Comparison of ENCODE assay signal across 10 cellular contexts in genomic region chr10:14578060-14578952, GRCh38.
DNase-seq lines count a peak whose midpoint lies in the region; FAIRE-seq and TF ChIP-seq lines count a peak whose summit lies in the region.
"Had no signal": no experiment of that assay in that cellular context is flagged by ENCODE, and none has a peak within 500 bp of the region (broad histone marks: within the 10 kb centered on the region; RNA-seq: fewer than 3 reads in every experiment).

No MANE protein-coding gene starts in this region.

- peak overlapping the region; percentile 60 for H3K4me2 ChIP-seq in astrocyte (ENCODE audit: low read length)

- H3K36me3 ChIP-seq in MG63 (peaks cover 3% of the 10 kb centered on the region), astrocyte (ENCODE audit: insufficient read depth, low read length) (no peaks in the 10 kb centered on the region)

- H3K4me3 ChIP-seq in MG63 (no peak overlapping the region), astrocyte (ENCODE audit: insufficient read depth, low read depth, low read length) (peak overlapping the region; percentile 17)
- H3K4me3 ChIP-seq: testis had no signal

- peaks cover 3% of the 10 kb centered on the region for H3K4me1 Mint-ChIP-seq in astrocyte (ENCODE audit: low read depth, unreplicated experiment)

- H3K9ac ChIP-seq in astrocyte (ENCODE audit: low read length): peak overlapping the region; percentile 45

- H3K9me3 ChIP-seq in MG63 (no peaks in the 10 kb centered on the region), astrocyte (ENCODE audit: insufficient read depth, low read depth, low read length) (no peaks in the 10 kb centered on the region)
- H3K9me3 ChIP-seq: testis had no signal

- no peak overlapping the region for H3K4me3 Mint-ChIP-seq in astrocyte (ENCODE audit: unreplicated experiment)

- peaks cover 48% of the 10 kb centered on the region for H3K79me2 ChIP-seq in astrocyte (ENCODE audit: insufficient read depth, low read length)

- peaks cover 7% of the 10 kb centered on the region for H3K4me1 ChIP-seq in astrocyte (ENCODE audit: insufficient read depth, low read length)

- H3K27me3 ChIP-seq in MG63 (no peaks in the 10 kb centered on the region), astrocyte (ENCODE audit: insufficient read depth, low read length) (no peaks in the 10 kb centered on the region)
- H3K27me3 ChIP-seq: testis had no signal

- no peaks in the 10 kb centered on the region for H3K27me3 Mint-ChIP-seq in astrocyte (ENCODE audit: low read depth, unreplicated experiment)

- no peak overlapping the region for H3K27ac Mint-ChIP-seq in astrocyte (ENCODE audit: unreplicated experiment)

- FAIRE-seq in astrocyte (lab: Jason Lieb, UNC): no peak

- DNase-seq in MG63 (peak; percentile 31), astrocyte (ENCODE audit: low read depth) (peak; percentile 33), hepatic stellate cell (ENCODE audit: low spot score) (peak; percentile 66), stromal cell of bone marrow (ENCODE audit: low read depth) (peak; percentile 61), COR-L47 (lab: John Stamatoyannopoulos, UW) (no peak), GM19240 (ENCODE audit: insufficient read length, low spot score) (no peak)
- DNase-seq in stimulated activated CD8-positive, alpha-beta memory T cell treated with anti-CD3 and anti-CD28 coated beads, Interleukin-4, amount 100 ng/mL, for 48 hours: no peak
- DNase-seq: activated CD4-positive, CD25-positive, alpha-beta regulatory T cell treated with anti-CD3 and anti-CD28 coated beads, Interleukin-2, amount 50 U/mL, for 72 hours; NCI-H1105 treated with DMSO at 0.1 percent for 48 hours; testis had no signal

- peak overlapping the region; percentile 50 for H3K27ac ChIP-seq in astrocyte (ENCODE audit: low read depth, low read length)

- peaks cover 20% of the 10 kb centered on the region for H4K20me1 ChIP-seq in astrocyte (ENCODE audit: insufficient read depth, low read length)

- H3K36me3 Mint-ChIP-seq in astrocyte (ENCODE audit: low read depth, unreplicated experiment): peaks cover 4% of the 10 kb centered on the region

- no peak for TF ChIP-seq CTCF in astrocyte (IDR thresholded peaks at IDR 0.05; ENCODE audit: insufficient read depth, low read depth, low read length)

- no peak overlapping the region for H2AFZ ChIP-seq in astrocyte (ENCODE audit: low read depth, low read length)

- H3K9me3 Mint-ChIP-seq in astrocyte (ENCODE audit: unreplicated experiment): peaks cover 3% of the 10 kb centered on the region

Comparison
In these comparisons a context has a peak if more than half of its experiments do, and no peak if none do; other contexts are left out.
1. DNase-seq: peak in MG63 (single experiment), astrocyte (single experiment), hepatic stellate cell (single experiment) and stromal cell of bone marrow (single experiment); none in stimulated activated CD8-positive, alpha-beta memory T cell treated with anti-CD3 and anti-CD28 coated beads, Interleukin-4, amount 100 ng/mL, for 48 hours (single experiment), COR-L47 (single experiment) and GM19240 (single experiment).